In the genomic region with DNA sequence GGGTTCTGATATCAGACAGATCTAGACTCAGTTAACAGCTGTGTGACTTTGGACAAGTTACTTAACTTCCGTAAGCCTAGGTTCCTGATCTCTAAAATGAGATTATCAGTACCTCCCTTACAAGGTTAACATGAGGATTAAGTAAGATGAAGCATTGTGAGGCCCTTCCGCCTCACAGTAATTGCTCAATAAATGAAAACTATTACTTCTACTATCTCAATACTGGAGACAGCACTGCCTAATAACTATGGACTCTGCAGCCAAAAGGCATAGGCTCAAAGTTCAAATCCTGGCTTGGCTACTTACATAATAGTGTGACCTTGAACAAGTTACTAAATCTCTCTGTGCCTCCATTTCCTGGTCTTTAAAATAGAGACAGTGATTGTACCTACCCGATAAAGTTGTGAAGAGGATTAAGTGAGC, we compare ENCODE assay signal across 1 cellular context.
TF ChIP-seq lines count a peak whose summit lies in the region.

No MANE protein-coding gene starts in this region.

TF ChIP-seq in HCT116, 20 proteins besides CTCF, POLR2A, EP300 and RAD21 (continued from another document):
- TF ChIP-seq REST (IDR thresholded peaks at IDR 0.05; ENCODE audit: low read depth) (no peak), POLR2AphosphoS5 (IDR thresholded peaks at IDR 0.05; ENCODE audit: low read depth, low read length) (no peak)
